In the genomic region with DNA sequence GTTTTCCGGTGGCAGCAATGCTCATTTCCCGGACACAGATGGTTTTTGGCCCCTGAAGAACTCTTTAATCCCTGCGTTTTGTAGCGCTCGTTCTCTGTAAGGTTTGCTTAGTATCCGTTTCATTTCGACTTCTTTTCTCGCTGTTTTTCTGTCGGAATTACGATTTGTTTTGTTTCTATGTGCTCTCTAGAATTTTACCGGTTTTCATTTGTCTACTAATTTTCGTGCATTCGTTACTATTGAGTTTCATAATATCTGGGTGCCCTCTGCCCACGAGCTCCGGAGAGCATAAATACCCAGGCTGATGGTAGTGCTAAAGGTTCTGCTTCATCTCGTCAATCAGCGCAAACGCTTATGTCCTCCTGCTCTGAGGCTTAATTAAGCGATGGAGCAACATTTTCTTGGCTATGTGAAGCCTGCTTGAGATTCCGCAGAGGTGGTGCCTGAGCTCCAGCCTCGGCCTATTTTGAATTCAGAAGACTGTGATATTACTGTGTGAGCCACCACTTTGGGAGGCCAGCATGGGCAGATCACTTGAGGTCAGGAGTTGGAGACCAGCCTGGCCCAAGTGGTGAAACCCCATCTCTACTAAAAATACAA, we compare ENCODE assay signal across 9 cellular contexts. TPM values are rescaled to one million over a fixed set of nuclear protein-coding genes. Genes with fewer than 3 reads are reported as not detected.
A peak's percentile ranks its signal among the peaks of the same experiment; 100 is the strongest.
DNase-seq lines count a peak whose midpoint lies in the region; ATAC-seq, FAIRE-seq and TF ChIP-seq lines count a peak whose summit lies in the region.
"Had no signal": no experiment of that assay in that cellular context is flagged by ENCODE, and none has a peak within 500 bp of the region (broad histone marks: within the 10 kb centered on the region; RNA-seq: fewer than 3 reads in every experiment).

No MANE protein-coding gene starts in this region.

- DNase-seq in DND-41 (peak; percentile 34), RWPE2 (ENCODE audit: low spot score) (no peak), H1 (ENCODE audit: low read depth in 1 of 2, low spot score in 2 of 2) (no peak), trophoblast cell (no peak), AG20443 (ENCODE audit: low spot score) (no peak), left colon (no peak)
- no peak for DNase-seq in effector CD8-positive, alpha-beta T cell (lab: John Stamatoyannopoulos, UW)

- no peak overlapping the region for H4K12ac ChIP-seq in trophoblast cell (ENCODE audit: low read depth, low read length)

- TF ChIP-seq EP300 in H1 (IDR thresholded peaks at IDR 0.05; ENCODE audit: borderline replicate concordance in 1 of 2, low read depth in 2 of 2, low read length in 2 of 2), result no peak

- H3K79me1 ChIP-seq in H1 (ENCODE audit: low read depth, low read length) (no peaks in the 10 kb centered on the region), trophoblast cell (ENCODE audit: low read length) (no peaks in the 10 kb centered on the region)

- H2BK120ac ChIP-seq in H1 (replicated peaks; ENCODE audit: low read depth, low read length) (no peak overlapping the region), trophoblast cell (ENCODE audit: insufficient read depth, low read length, poor library complexity) (no peak overlapping the region)

- H3K18ac ChIP-seq in H1 (ENCODE audit: extremely low read depth, low read length) (no peak overlapping the region), trophoblast cell (ENCODE audit: low read length) (no peak overlapping the region)

- ATAC-seq in DND-41 (ENCODE audit: insufficient read depth, low read depth), result no peak
- no peak for ATAC-seq in RWPE2 (ENCODE audit: low read depth)
- no peak for ATAC-seq in HG02642 (IDR thresholded peaks at IDR 0.05; ENCODE audit: poor library complexity, unreplicated experiment)
- ATAC-seq in left colon, result no peak
- ATAC-seq: Panc1 had no signal

- no peak overlapping the region for H2BK20ac ChIP-seq in H1 (ENCODE audit: low read length)

- TF ChIP-seq POLR2A in H1 (IDR thresholded peaks at IDR 0.05; ENCODE audit: control extremely low read depth in 1 of 2, low read depth in 2 of 2, low read length in 2 of 2), result no peak

- H3K27me3 ChIP-seq in DND-41 (ENCODE audit: insufficient read depth, low read length, poor library complexity) (no peaks in the 10 kb centered on the region), RWPE2 (ENCODE audit: insufficient read depth, poor library complexity, severe bottlenecking) (no peaks in the 10 kb centered on the region), H1 (replicated peaks in 1 of 4; ENCODE audit: control insufficient read depth in 3 of 4, extremely low read depth in 1 of 4, insufficient read depth in 3 of 4, low read length in 3 of 4) (peaks cover 79 to 100% (median 94%) of the 10 kb centered on the region in 4 experiments), trophoblast cell (ENCODE audit: insufficient read depth, low read length) (peaks cover 45% of the 10 kb centered on the region)

- H2BK5ac ChIP-seq in H1 (ENCODE audit: low read depth, low read length) (no peak overlapping the region), trophoblast cell (ENCODE audit: low read depth, low read length, poor library complexity) (no peak overlapping the region)

- no peak overlapping the region for H3K23ac ChIP-seq in H1 (ENCODE audit: insufficient read length)
- peak overlapping the region; percentile 64 for H3K23ac ChIP-seq in trophoblast cell (ENCODE audit: low read length)

- H4K5ac ChIP-seq in H1 (ENCODE audit: insufficient read length, low read depth, low read length), result no peak overlapping the region

- H3K14ac ChIP-seq in H1 (ENCODE audit: insufficient read length), result no peak overlapping the region
- no peak overlapping the region for H3K14ac ChIP-seq in trophoblast cell (ENCODE audit: low read length)

- POLR2A ChIA-PET in H1 (lab: Charles Lee; ENCODE audit: partially characterized antibody), result no interaction called here

- TF ChIP-seq CTCF in DND-41 (IDR thresholded peaks at IDR 0.05; ENCODE audit: borderline replicate concordance, extremely low read depth, low read length, poor library complexity, severe bottlenecking) (no peak), RWPE2 (IDR thresholded peaks at IDR 0.05; ENCODE audit: poor library complexity, severe bottlenecking) (peak; percentile 57), H1 (IDR thresholded peaks at IDR 0.05; ENCODE audit: control extremely low read depth in 1 of 3, insufficient read depth in 1 of 3, low read depth in 1 of 3, low read length in 3 of 3) (no peak)

- peak overlapping the region; percentile 89 for H3K9ac ChIP-seq in DND-41 (ENCODE audit: low read depth, low read length)
- H3K9ac ChIP-seq in H1 (replicated peaks in 1 of 4; ENCODE audit: extremely low read depth in 1 of 4, low read depth in 3 of 4, low read length in 3 of 4), result no peak overlapping the region
- H3K9ac ChIP-seq in trophoblast cell (ENCODE audit: low read length), result no peak overlapping the region

- no peak overlapping the region for H4K91ac ChIP-seq in H1 (replicated peaks; ENCODE audit: insufficient read length, low read length)
- H4K91ac ChIP-seq in trophoblast cell (ENCODE audit: low read depth, low read length), result no peak overlapping the region

- H3K4me1 ChIP-seq in DND-41 (ENCODE audit: insufficient read depth, low read length) (peaks cover 34% of the 10 kb centered on the region), RWPE2 (ENCODE audit: insufficient read depth, poor library complexity, severe bottlenecking) (peaks cover 10% of the 10 kb centered on the region), H1 (replicated peaks in 1 of 4; ENCODE audit: control insufficient read depth in 3 of 4, insufficient read depth in 4 of 4, low read length in 3 of 4) (peaks cover 3 to 10% (median 4%) of the 10 kb centered on the region in 4 experiments), trophoblast cell (ENCODE audit: control insufficient read depth in 1 of 2, insufficient read depth in 2 of 2, low read length in 2 of 2) (peaks cover 0 to 3% of the 10 kb centered on the region in 2 experiments)

- no peak overlapping the region for H3K4ac ChIP-seq in H1 (replicated peaks; ENCODE audit: insufficient read length, low read depth, low read length)
- no peak overlapping the region for H3K4ac ChIP-seq in trophoblast cell (ENCODE audit: low read depth, low read length)

- WGBS in H1 (ENCODE audit: extremely low coverage in 1 of 2, insufficient coverage in 1 of 2, insufficient read length in 1 of 2, insufficient replicate concordance in 2 of 2, low coverage in 1 of 2, low lambda C conversion rate in 2 of 2, missing lambda C conversion rate in 1 of 2), 2 experiments, result 25% methylated on average over 21 of the region's 21 CpGs; no CpG with 5 or more reads in 1 of the 2 experiments
- no CpG with 5 or more reads among the region's 21 CpGs for WGBS in trophoblast cell (ENCODE audit: extremely low coverage, insufficient coverage, insufficient read length)

- peak overlapping the region; percentile 73 for H3K4me2 ChIP-seq in DND-41 (ENCODE audit: insufficient read depth, low read length)
- H3K4me2 ChIP-seq in H1 (ENCODE audit: insufficient read depth in 1 of 2, low read depth in 2 of 2, low read length in 2 of 2), result no peak overlapping the region; a peak in 1 of 4 replicates
- no peak overlapping the region for H3K4me2 ChIP-seq in trophoblast cell (ENCODE audit: low read length)

- TF ChIP-seq RAD21 in H1 (IDR thresholded peaks at IDR 0.05 in 1 of 2, conservative IDR thresholded peaks at IDR 0.05 in 1 of 2; ENCODE audit: low read depth in 2 of 2, low read length in 2 of 2), result no peak

- intact Hi-C loops in left colon (cut with DNase I, micrococcal nuclease), result loop anchor here (5.0 to 10.0 kb wide), 3 partner anchors 43 to 50 kb away; partner anchors contain the start of gene ANXA2R (in 1 of the 2)

- H2AK5ac ChIP-seq in H1 (ENCODE audit: low read depth, low read length) (no peak overlapping the region), trophoblast cell (ENCODE audit: low read length) (no peak overlapping the region)

- H2AFZ ChIP-seq in DND-41 (ENCODE audit: low read depth, low read length), result peak overlapping the region; percentile 63
- H2AFZ ChIP-seq in H1 (ENCODE audit: low read length), result no peak overlapping the region
- no peak overlapping the region for H2AFZ ChIP-seq in trophoblast cell (ENCODE audit: insufficient read depth, low read length, poor library complexity)

- H3K79me2 ChIP-seq in DND-41 (ENCODE audit: insufficient read depth, low read length) (peaks cover 74% of the 10 kb centered on the region), H1 (ENCODE audit: control insufficient read depth in 1 of 2, insufficient read depth in 2 of 2, low read length in 2 of 2) (no peaks in the 10 kb centered on the region), trophoblast cell (ENCODE audit: control insufficient read depth, insufficient read depth, low read length, poor library complexity) (no peaks in the 10 kb centered on the region)

- FAIRE-seq in H1 (lab: Jason Lieb, UNC), result no peak

- CTCF ChIA-PET in H1 (lab: Charles Lee; ENCODE audit: partially characterized antibody), result interaction anchor here (0.6 to 2.9 kb wide), 13 partner anchors 14 to 199 kb away, joined by 3 to 15 read pairs (median 5); no protein-coding TSS in a partner anchor

- H3K4me3 ChIP-seq in DND-41 (ENCODE audit: low read depth in 1 of 2, low read length in 2 of 2) (peak overlapping the region; percentile 70 to 83), RWPE2 (ENCODE audit: severe bottlenecking) (peak overlapping the region; percentile 35), H1 (ENCODE audit: extremely low read depth in 1 of 4, insufficient read depth in 2 of 4, low read depth in 3 of 4, low read length in 4 of 4) (no peak overlapping the region), trophoblast cell (ENCODE audit: low read depth, low read length) (no peak overlapping the region)

- no peak overlapping the region for H2BK12ac ChIP-seq in H1 (ENCODE audit: low read depth, low read length)
- H2BK12ac ChIP-seq in trophoblast cell (ENCODE audit: low read length), result no peak overlapping the region

- H3K9me3 ChIP-seq in DND-41 (ENCODE audit: insufficient read depth, low read length, severe bottlenecking) (no peaks in the 10 kb centered on the region), RWPE2 (ENCODE audit: severe bottlenecking) (peaks cover 3% of the 10 kb centered on the region), H1 (ENCODE audit: insufficient read depth in 2 of 2, low read depth in 1 of 2, low read length in 1 of 2) (no peaks in the 10 kb centered on the region), trophoblast cell (ENCODE audit: insufficient read depth, low read depth, low read length) (peaks cover 15% of the 10 kb centered on the region)

- no peak overlapping the region for H2BK15ac ChIP-seq in H1 (ENCODE audit: low read length)

- H4K8ac ChIP-seq in H1 (ENCODE audit: extremely low read depth, insufficient read depth, low read length) (no peak overlapping the region), trophoblast cell (ENCODE audit: low read depth, low read length) (no peak overlapping the region)

- H3K36me3 ChIP-seq in DND-41 (ENCODE audit: insufficient read depth, low read length) (peaks cover 7% of the 10 kb centered on the region; the same call in 1 of the 2 replicates), RWPE2 (ENCODE audit: low read depth) (no peaks in the 10 kb centered on the region), H1 (ENCODE audit: control insufficient read depth in 2 of 4, insufficient read depth in 4 of 4, low read length in 3 of 4) (no peaks in the 10 kb centered on the region; a peak in 1 of 8 replicates), trophoblast cell (ENCODE audit: control insufficient read depth in 1 of 2, insufficient read depth in 2 of 2, low read length in 2 of 2) (no peaks in the 10 kb centered on the region)

- H3K27ac ChIP-seq in DND-41 (ENCODE audit: low read length) (peak overlapping the region; percentile 98), RWPE2 (ENCODE audit: poor library complexity, severe bottlenecking) (peak overlapping the region; percentile 68), H1 (ENCODE audit: low read depth, low read length) (no peak overlapping the region), trophoblast cell (ENCODE audit: low read depth, low read length) (no peak overlapping the region)

- H3K56ac ChIP-seq in H1 (replicated peaks; ENCODE audit: insufficient read length, low read depth, low read length), result no peak overlapping the region

- peaks cover 9% of the 10 kb centered on the region; the same call in 1 of the 2 replicates for H3K23me2 ChIP-seq in H1 (ENCODE audit: low read depth, low read length)

- H4K20me1 ChIP-seq in DND-41 (ENCODE audit: insufficient read depth, low read length) (no peaks in the 10 kb centered on the region), H1 (replicated peaks in 1 of 2; ENCODE audit: control insufficient read depth in 1 of 2, insufficient read depth in 2 of 2, low read length in 2 of 2) (peaks cover 3 to 8% of the 10 kb centered on the region in 2 experiments)

RNA-seq across cellular contexts. Expression of gene ANXA2R, which starts 44.9 kb away (rescaled TPM):
- total RNA-seq in H1 (2021; fragmentation: NEBNext Ultra II Directional; extraction: Animal tissue kit (Norgen Biotek cat#: 25700)), result 0.17 and 0.29 TPM in 2 replicates
- polyA plus RNA-seq in H1 (2011; rRNA removed), result 0.08 and 0.11 TPM in 2 replicates
- polyA plus RNA-seq in H1 (2011; cell fraction: cytosol; rRNA removed), result 0.14 TPM
- polyA plus RNA-seq in H1 (2011; cell fraction: nucleus; rRNA removed), result 0.30 TPM
- 0.11 TPM in 1 of 4 replicates, not detected in the others for polyA plus RNA-seq in H1 (2012, experiment 1 of 2)
- polyA plus RNA-seq in H1 (2012, experiment 2 of 2), result not detected
- polyA plus RNA-seq in H1 (2013, experiment 1 of 2), result not detected
- 0.04 TPM for polyA plus RNA-seq in H1 (2013, experiment 2 of 2)
- 0.56 and 1.2 TPM in 2 replicates for polyA minus RNA-seq in H1 (2011; rRNA and poly(A)+ RNA removed)
- not detected for polyA minus RNA-seq in H1 (2011; cell fraction: cytosol; rRNA and poly(A)+ RNA removed)
- polyA minus RNA-seq in H1 (2011; cell fraction: nucleus; rRNA and poly(A)+ RNA removed), result 1.2 TPM
- polyA plus RNA-seq in trophoblast cell (2013), result 0.06 and 0.07 TPM in 2 replicates
- 1 to 10 TPM; 1.0 to 1.3 TPM for total RNA-seq in left colon

Comparison
In these comparisons a context has a peak if more than half of its experiments do, and no peak if none do; other contexts are left out.
1. H3K27ac ChIP-seq: peak in DND-41 (single experiment) and RWPE2 (single experiment); none in H1 (single experiment) and trophoblast cell (single experiment).
2. H3K4me3 ChIP-seq: peak in DND-41 (2 of 2) and RWPE2 (single experiment); none in H1 (0 of 4) and trophoblast cell (single experiment).